8 cellular contexts compared by ENCODE assay signal in genomic region chr18:9971313-9971920, GRCh38. TPM values are rescaled to one million over a fixed set of nuclear protein-coding genes. Genes with fewer than 3 reads are reported as not detected.
A peak's percentile ranks its signal among the peaks of the same experiment; 100 is the strongest.
DNase-seq lines count a peak whose midpoint lies in the region; ATAC-seq and TF ChIP-seq lines count a peak whose summit lies in the region.

No MANE protein-coding gene starts in this region.

- ATAC-seq in SK-N-SH treated with all-trans-retinoic acid at 6 μM for 48 hours, result peak; percentile 92
- ATAC-seq in activated naive CD8-positive, alpha-beta T cell treated with anti-CD3 and anti-CD28 coated beads, Interleukin-2, amount 10 ng/mL, durations not matched to agents 7 days and 5 days (ENCODE audit: low read depth), result peak; percentile 54
- ATAC-seq in aorta (ENCODE audit: low FRiP score), result peak; percentile 85
- no peak for ATAC-seq in GM21528 (IDR thresholded peaks at IDR 0.05; ENCODE audit: low FRiP score, unreplicated experiment)

- intact Hi-C loops in aorta (cut with DNase I), result loop anchor here (2.0 kb wide), 2 partner anchors 549 to 551 kb away; no protein-coding TSS in a partner anchor

- no peaks in the 10 kb centered on the region for H3K9me3 ChIP-seq in cardiac muscle cell (ENCODE audit: low read depth)
- H3K9me3 ChIP-seq in aorta (ENCODE audit: control insufficient read depth, low read length), result no peaks in the 10 kb centered on the region

- H3K4me3 ChIP-seq in GM06990 (replicated peaks; ENCODE audit: low read depth, low read length) (no peak overlapping the region), NB4 (ENCODE audit: low read depth, low read length) (no peak overlapping the region), cardiac muscle cell (no peak overlapping the region), aorta (ENCODE audit: low read length in 2 of 2) (no peak overlapping the region)

- H3K36me3 ChIP-seq in GM06990 (ENCODE audit: control insufficient read depth, insufficient read depth, low read length) (no peaks in the 10 kb centered on the region), cardiac muscle cell (no peaks in the 10 kb centered on the region), aorta (ENCODE audit: control insufficient read depth in 1 of 2, insufficient read depth in 2 of 2, low read length in 1 of 2) (no peaks in the 10 kb centered on the region)

- no peak overlapping the region for H3K27ac Mint-ChIP-seq in activated naive CD8-positive, alpha-beta T cell treated with anti-CD3 and anti-CD28 coated beads, Interleukin-2, amount 10 ng/mL, durations not matched to agents 7 days and 5 days

- H3K27ac ChIP-seq in cardiac muscle cell (no peak overlapping the region), aorta (ENCODE audit: low read depth in 1 of 2, low read length in 2 of 2) (no peak overlapping the region)

- DNase-seq in GM06990 (ENCODE audit: extremely low read depth, insufficient read length) (no peak), NB4 (ENCODE audit: low read depth) (peak; percentile 83), cardiac muscle cell (ENCODE audit: low read depth in 1 of 2, low spot score in 1 of 2) (peak; percentile 81 to 89), pulmonary artery endothelial cell (ENCODE audit: low read depth, low spot score) (peak; percentile 46), aorta (peak in 1 of 2 donors; percentile 68)
- peak; percentile 56 for DNase-seq in activated naive CD8-positive, alpha-beta T cell treated with anti-CD3 and anti-CD28 coated beads, Interleukin-2, amount 10 ng/mL, durations not matched to agents 7 days and 5 days

- H3K9me3 Mint-ChIP-seq in activated naive CD8-positive, alpha-beta T cell treated with anti-CD3 and anti-CD28 coated beads, Interleukin-2, amount 10 ng/mL, durations not matched to agents 7 days and 5 days, result peaks cover 4% of the 10 kb centered on the region

- 5% methylated on average over 4 of the region's 4 CpGs for WGBS in aorta, 2 donors

- peaks cover 22% of the 10 kb centered on the region for H3K27me3 Mint-ChIP-seq in activated naive CD8-positive, alpha-beta T cell treated with anti-CD3 and anti-CD28 coated beads, Interleukin-2, amount 10 ng/mL, durations not matched to agents 7 days and 5 days

- H3K4me1 ChIP-seq in cardiac muscle cell (ENCODE audit: low read depth) (no peaks in the 10 kb centered on the region), aorta (ENCODE audit: control insufficient read depth in 1 of 2, insufficient read depth in 2 of 2, low read length in 2 of 2) (no peaks in the 10 kb centered on the region)

- no peak overlapping the region for H3K4me3 Mint-ChIP-seq in activated naive CD8-positive, alpha-beta T cell treated with anti-CD3 and anti-CD28 coated beads, Interleukin-2, amount 10 ng/mL, durations not matched to agents 7 days and 5 days

- H3K27me3 ChIP-seq in GM06990 (replicated peaks; ENCODE audit: control insufficient read depth, insufficient read depth, low read length) (0 out of 2 replicates have a peak, but pooled peaks cover 2% of the 10 kb centered on the region), cardiac muscle cell (no peaks in the 10 kb centered on the region), aorta (ENCODE audit: control insufficient read depth in 1 of 2, insufficient read depth in 2 of 2, low read length in 1 of 2) (no peaks in the 10 kb centered on the region)

- POLR2A ChIA-PET in activated naive CD8-positive, alpha-beta T cell treated with anti-CD3 and anti-CD28 coated beads, Interleukin-2, amount 10 ng/mL, durations not matched to agents 7 days and 5 days (lab: Charles Lee), result interaction anchor here (0.6 kb wide), 1 partner anchor 392 kb away, joined by 3 read pairs; no protein-coding TSS in a partner anchor

- no peak for TF ChIP-seq POLR2A in NB4 (IDR thresholded peaks at IDR 0.05; ENCODE audit: extremely low read depth, insufficient read length)

- no peaks in the 10 kb centered on the region for H3K36me3 Mint-ChIP-seq in activated naive CD8-positive, alpha-beta T cell treated with anti-CD3 and anti-CD28 coated beads, Interleukin-2, amount 10 ng/mL, durations not matched to agents 7 days and 5 days

- H3K4me1 Mint-ChIP-seq in activated naive CD8-positive, alpha-beta T cell treated with anti-CD3 and anti-CD28 coated beads, Interleukin-2, amount 10 ng/mL, durations not matched to agents 7 days and 5 days, result peaks cover 8% of the 10 kb centered on the region

- TF ChIP-seq CTCF in GM06990 (IDR thresholded peaks at IDR 0.05; ENCODE audit: insufficient read depth, low read length, poor library complexity, severe bottlenecking), result peak; percentile 61
- peak; percentile 37 for TF ChIP-seq CTCF in NB4 (IDR thresholded peaks at IDR 0.05; ENCODE audit: low read depth, low read length)
- peak; percentile 56 for TF ChIP-seq CTCF in cardiac muscle cell (IDR thresholded peaks at IDR 0.05; ENCODE audit: low read depth, low read length)

TF ChIP-seq in SK-N-SH treated with all-trans-retinoic acid at 6 μM for 48 hours, 23 proteins besides CTCF, POLR2A, EP300 and RAD21:
- TF ChIP-seq TCF4 (CRISPR knock-in tag; IDR thresholded peaks at IDR 0.05; ENCODE audit: borderline replicate concordance) (no peak), TOX (CRISPR knock-in tag; IDR thresholded peaks at IDR 0.05; ENCODE audit: borderline replicate concordance) (no peak)

RNA-seq across cellular contexts. Expression of gene VAPA, which starts 57.6 kb away (rescaled TPM):
- 100 to 1,000 TPM; 125 to 129 TPM for total RNA-seq in activated naive CD8-positive, alpha-beta T cell treated with anti-CD3 and anti-CD28 coated beads, Interleukin-2, amount 10 ng/mL, durations not matched to agents 7 days and 5 days
- 137 and 138 TPM in 2 replicates for total RNA-seq in cardiac muscle cell
- polyA plus RNA-seq in cardiac muscle cell, result 215 and 260 TPM in 2 replicates
- 271 and 377 TPM in 2 replicates for total RNA-seq in pulmonary artery endothelial cell
- total RNA-seq in aorta, result 100 to 1,000 TPM; 176 to 221 TPM
- 100 to 1,000 TPM; 119 to 210 TPM for polyA plus RNA-seq in aorta
